Comparison of ENCODE assay signal across 23 cellular contexts in genomic region chr16:55272787-55273186, GRCh38. TPM values are rescaled to one million over a fixed set of nuclear protein-coding genes. Genes with fewer than 3 reads are reported as not detected.
A peak's percentile ranks its signal among the peaks of the same experiment; 100 is the strongest.
DNase-seq lines count a peak whose midpoint lies in the region; ATAC-seq, FAIRE-seq and TF ChIP-seq lines count a peak whose summit lies in the region.
"Had no signal": no experiment of that assay in that cellular context is flagged by ENCODE, and none has a peak within 500 bp of the region (broad histone marks: within the 10 kb centered on the region; RNA-seq: fewer than 3 reads in every experiment).

No MANE protein-coding gene starts in this region.

- H3K36me3 ChIP-seq in bronchial epithelial cell (ENCODE audit: control insufficient read depth, insufficient read depth, low read length) = no peaks in the 10 kb centered on the region
- H3K36me3 ChIP-seq in esophagus (ENCODE audit: control insufficient read depth in 2 of 2, insufficient read depth in 2 of 2, low read length in 1 of 2) = no peaks in the 10 kb centered on the region
- H3K36me3 ChIP-seq: BE2C had no signal

- DNase-seq in bronchial epithelial cell (ENCODE audit: low read depth) (peak; percentile 73), kidney tubule cell (ENCODE audit: low spot score) (peak; percentile 2), NCI-H187 treated with DMSO at 0.1 percent for 48 hours (lab: John Stamatoyannopoulos, UW) (no peak), LoVo (ENCODE audit: low spot score) (no peak)
- DNase-seq: ACHN; BE2C; C1 segment of cervical spinal cord; CD4-positive, CD25-positive, alpha-beta regulatory T cell; CD8-positive, alpha-beta memory T cell; COR-L47; DMS 273 treated with DMSO at 0.1 percent for 48 hours; DMS53; DND-41; H9; IMR-90 had no signal

- peak overlapping the region; percentile 69 to 86 for H3K27ac ChIP-seq in esophagus (ENCODE audit: low read depth in 2 of 2, low read length in 1 of 2)

- no peak overlapping the region for H3K4me3 ChIP-seq in bronchial epithelial cell (ENCODE audit: low read depth, low read length)
- H3K4me3 ChIP-seq in esophagus (ENCODE audit: low read depth in 1 of 2, low read length in 2 of 2) = no peak overlapping the region

- peak; percentile 89 for FAIRE-seq in bronchial epithelial cell (lab: Jason Lieb, UNC)
- FAIRE-seq: A204.1, G401.6, GM12892, H1, HTR-8/SVneo had no signal

- TF ChIP-seq CTCF in bronchial epithelial cell (IDR thresholded peaks at IDR 0.05; ENCODE audit: insufficient read depth, low read length, severe bottlenecking) = no peak

- peaks cover 0 to 4% of the 10 kb centered on the region in 2 donors for H3K4me1 ChIP-seq in esophagus (ENCODE audit: control insufficient read depth in 2 of 2, insufficient read depth in 2 of 2, low read length in 1 of 2)
- H3K4me1 ChIP-seq: BE2C had no signal

- ATAC-seq in GM21528 (IDR thresholded peaks at IDR 0.05; ENCODE audit: low FRiP score, unreplicated experiment) (no peak), GM18868 (IDR thresholded peaks at IDR 0.05; ENCODE audit: unreplicated experiment) (no peak)

- H3K27me3 ChIP-seq in bronchial epithelial cell (ENCODE audit: control insufficient read depth, insufficient read depth, low read length) = no peaks in the 10 kb centered on the region
- no peaks in the 10 kb centered on the region for H3K27me3 ChIP-seq in esophagus (ENCODE audit: control insufficient read depth in 1 of 2, insufficient read depth in 2 of 2, low read length in 2 of 2)
- H3K27me3 ChIP-seq: BE2C had no signal

- 43 to 58% methylated on average over 3 of the region's 3 CpGs for WGBS in esophagus, 2 donors

- peaks cover 0 to 4% of the 10 kb centered on the region in 2 donors for H3K9me3 ChIP-seq in esophagus (ENCODE audit: control insufficient read depth in 2 of 2, insufficient read depth in 1 of 2, low read depth in 1 of 2, low read length in 1 of 2)
- H3K9me3 ChIP-seq: BE2C had no signal

RNA-seq across cellular contexts. Expression of gene IRX6, which starts 51.2 kb away (rescaled TPM):
- not detected in 2 replicates for total RNA-seq in bronchial epithelial cell
- polyA plus RNA-seq in esophagus = under 1 TPM; 0.14 to 0.75 TPM
- total RNA-seq: CD4-positive, CD25-positive, alpha-beta regulatory T cell; CD8-positive, alpha-beta memory T cell; H9; IMR-90 had no signal
- polyA plus RNA-seq: CD4-positive, CD25-positive, alpha-beta regulatory T cell; CD8-positive, alpha-beta memory T cell; H1; IMR-90 had no signal

Comparison
In these comparisons a context has a peak if more than half of its experiments do, and no peak if none do; other contexts are left out.
1. DNase-seq: peak in bronchial epithelial cell (single experiment) and kidney tubule cell (single experiment); none in NCI-H187 treated with DMSO at 0.1 percent for 48 hours (single experiment) and LoVo (single experiment).